In genomic region chr11:78365381-78365792, GRCh38 we compare ENCODE assay signal across 14 cellular contexts. TPM values are rescaled to one million over a fixed set of nuclear protein-coding genes. Genes with fewer than 3 reads are reported as not detected.
DNase-seq lines count a peak whose midpoint lies in the region; ATAC-seq, FAIRE-seq and TF ChIP-seq lines count a peak whose summit lies in the region.
"Had no signal": no experiment of that assay in that cellular context is flagged by ENCODE, and none has a peak within 500 bp of the region (broad histone marks: within the 10 kb centered on the region; RNA-seq: fewer than 3 reads in every experiment).

No MANE protein-coding gene starts in this region.

- in situ Hi-C loops in KBM-7 (cut with MboI; ENCODE audit: low pct_unique_long_range_greater_than_20kb, low sequenced_read_pairs), result no loop called here

- POLR2A ChIA-PET in MCF 10A (lab: Yijun Ruan, JAX), result no interaction called here

- H3K4me1 Mint-ChIP-seq in MCF 10A (ENCODE audit: insufficient read depth, unreplicated experiment), result peaks cover 6% of the 10 kb centered on the region

- H3K36me3 Mint-ChIP-seq in MCF 10A (ENCODE audit: insufficient read depth, unreplicated experiment), result no peaks in the 10 kb centered on the region

- H3K4me3 Mint-ChIP-seq in MCF 10A (ENCODE audit: unreplicated experiment), result no peak overlapping the region
- H3K4me3 Mint-ChIP-seq: CD14-positive monocyte had no signal

- CTCF ChIA-PET in MCF 10A (lab: Yijun Ruan, JAX), result interaction anchor here (0.6 kb wide), 1 partner anchor 1002 kb away, joined by 4 read pairs; no protein-coding TSS in a partner anchor

- H3K27me3 Mint-ChIP-seq in MCF 10A (ENCODE audit: insufficient read depth, unreplicated experiment), result no peaks in the 10 kb centered on the region

- H3K9me3 Mint-ChIP-seq in MCF 10A (ENCODE audit: unreplicated experiment), result no peaks in the 10 kb centered on the region
- H3K9me3 Mint-ChIP-seq: CD14-positive monocyte had no signal

- intact Hi-C loops in MCF 10A (cut with micrococcal nuclease), result no loop called here

- peak; percentile 91 for FAIRE-seq in HTR-8/SVneo (lab: Jason Lieb, UNC)
- FAIRE-seq: GM18507, islet of Langerhans had no signal

- DNase-seq in AG08396 (ENCODE audit: low spot score), result peak; percentile 36
- DNase-seq in HTR-8/SVneo (ENCODE audit: insufficient read length, low spot score), result peak; percentile 54
- peak; percentile 18 for DNase-seq in MCF 10A (ENCODE audit: unreplicated experiment)
- peak; percentile 47 for DNase-seq in kidney glomerular epithelial cell (lab: John Stamatoyannopoulos, UW)
- DNase-seq in KBM-7, result no peak
- no peak for DNase-seq in cerebellum (ENCODE audit: low spot score)
- DNase-seq: activated T-cell treated with anti-CD3 and anti-CD28 coated beads, Interleukin-2, amount 50 U/mL, for 1 hour; NCI-H446 treated with DMSO at 0.1 percent for 48 hours; T1000 had no signal

- no peak overlapping the region for H3K27ac Mint-ChIP-seq in MCF 10A (ENCODE audit: low read depth, unreplicated experiment)

- no peak for TF ChIP-seq CTCF in MCF 10A (IDR thresholded peaks at IDR 0.05; ENCODE audit: unreplicated experiment)

- no TSS peak for BruUV-seq in MCF 10A (replicated peaks; lab: Mats Ljungman, UMichigan)

- no peak for ATAC-seq in GM21576 (IDR thresholded peaks at IDR 0.05; ENCODE audit: unreplicated experiment)
- no peak for ATAC-seq in GM18868 (IDR thresholded peaks at IDR 0.05; ENCODE audit: unreplicated experiment)

RNA-seq across cellular contexts. Expression of gene GAB2, which starts 52.2 kb away (rescaled TPM):
- total RNA-seq in MCF 10A (2022), result 4.2 and 4.5 TPM in 2 replicates
- total RNA-seq in cerebellum, result 16.7 TPM

Comparison
In these comparisons a context has a peak if more than half of its experiments do, and no peak if none do; other contexts are left out.
1. DNase-seq: peak in AG08396 (single experiment), HTR-8/SVneo (single experiment), MCF 10A (single experiment) and kidney glomerular epithelial cell (single experiment); none in KBM-7 (single experiment) and cerebellum (single experiment).